2 cellular contexts compared by ENCODE assay signal in genomic region chr7:139367438-139368155, GRCh38.
TF ChIP-seq lines count a peak whose summit lies in the region.

No MANE protein-coding gene starts in this region.

TF ChIP-seq in GM12878, 131 proteins besides CTCF, POLR2A, EP300 and RAD21:
- TF ChIP-seq, protein P1, sequence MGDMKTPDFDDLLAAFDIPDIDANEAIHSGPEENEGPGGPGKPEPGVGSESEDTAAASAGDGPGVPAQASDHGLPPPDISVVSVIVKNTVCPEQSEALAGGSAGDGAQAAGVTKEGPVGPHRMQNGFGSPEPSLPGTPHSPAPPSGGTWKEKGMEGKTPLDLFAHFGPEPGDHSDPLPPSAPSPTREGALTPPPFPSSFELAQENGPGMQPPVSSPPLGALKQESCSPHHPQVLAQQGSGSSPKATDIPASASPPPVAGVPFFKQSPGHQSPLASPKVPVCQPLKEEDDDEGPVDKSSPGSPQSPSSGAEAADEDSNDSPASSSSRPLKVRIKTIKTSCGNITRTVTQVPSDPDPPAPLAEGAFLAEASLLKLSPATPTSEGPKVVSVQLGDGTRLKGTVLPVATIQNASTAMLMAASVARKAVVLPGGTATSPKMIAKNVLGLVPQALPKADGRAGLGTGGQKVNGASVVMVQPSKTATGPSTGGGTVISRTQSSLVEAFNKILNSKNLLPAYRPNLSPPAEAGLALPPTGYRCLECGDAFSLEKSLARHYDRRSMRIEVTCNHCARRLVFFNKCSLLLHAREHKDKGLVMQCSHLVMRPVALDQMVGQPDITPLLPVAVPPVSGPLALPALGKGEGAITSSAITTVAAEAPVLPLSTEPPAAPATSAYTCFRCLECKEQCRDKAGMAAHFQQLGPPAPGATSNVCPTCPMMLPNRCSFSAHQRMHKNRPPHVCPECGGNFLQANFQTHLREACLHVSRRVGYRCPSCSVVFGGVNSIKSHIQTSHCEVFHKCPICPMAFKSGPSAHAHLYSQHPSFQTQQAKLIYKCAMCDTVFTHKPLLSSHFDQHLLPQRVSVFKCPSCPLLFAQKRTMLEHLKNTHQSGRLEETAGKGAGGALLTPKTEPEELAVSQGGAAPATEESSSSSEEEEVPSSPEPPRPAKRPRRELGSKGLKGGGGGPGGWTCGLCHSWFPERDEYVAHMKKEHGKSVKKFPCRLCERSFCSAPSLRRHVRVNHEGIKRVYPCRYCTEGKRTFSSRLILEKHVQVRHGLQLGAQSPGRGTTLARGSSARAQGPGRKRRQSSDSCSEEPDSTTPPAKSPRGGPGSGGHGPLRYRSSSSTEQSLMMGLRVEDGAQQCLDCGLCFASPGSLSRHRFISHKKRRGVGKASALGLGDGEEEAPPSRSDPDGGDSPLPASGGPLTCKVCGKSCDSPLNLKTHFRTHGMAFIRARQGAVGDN (IDR thresholded peaks at IDR 0.05), result no peak
- 0 out of 2 replicates have a peak, but pooled peaks have one; percentile 35 for TF ChIP-seq MEF2A (IDR thresholded peaks at IDR 0.05; ENCODE audit: insufficient read depth, low read depth, low read length)
- no peak for TF ChIP-seq EED (IDR thresholded peaks at IDR 0.05; ENCODE audit: low read depth)
- peak; percentile 11; the same call in 1 of the 2 replicates for TF ChIP-seq JUNB (IDR thresholded peaks at IDR 0.05)

TF ChIP-seq in SK-N-SH, 30 proteins besides CTCF, POLR2A, EP300 and RAD21:
- TF ChIP-seq NFIC (IDR thresholded peaks at IDR 0.05; ENCODE audit: borderline replicate concordance), result no peak
- TF ChIP-seq NRF1 (IDR thresholded peaks at IDR 0.05; ENCODE audit: low read depth, low read length), result no peak
- TF ChIP-seq RCOR1 (IDR thresholded peaks at IDR 0.05; ENCODE audit: low read length), result no peak
- TF ChIP-seq RXRA (IDR thresholded peaks at IDR 0.05; ENCODE audit: borderline replicate concordance, low read depth), result no peak
- TF ChIP-seq USF1 (IDR thresholded peaks at IDR 0.05; ENCODE audit: borderline replicate concordance, low read depth), result no peak
- no peak for TF ChIP-seq MEF2A (IDR thresholded peaks at IDR 0.05; ENCODE audit: borderline replicate concordance, low read depth)
- TF ChIP-seq, protein P2, sequence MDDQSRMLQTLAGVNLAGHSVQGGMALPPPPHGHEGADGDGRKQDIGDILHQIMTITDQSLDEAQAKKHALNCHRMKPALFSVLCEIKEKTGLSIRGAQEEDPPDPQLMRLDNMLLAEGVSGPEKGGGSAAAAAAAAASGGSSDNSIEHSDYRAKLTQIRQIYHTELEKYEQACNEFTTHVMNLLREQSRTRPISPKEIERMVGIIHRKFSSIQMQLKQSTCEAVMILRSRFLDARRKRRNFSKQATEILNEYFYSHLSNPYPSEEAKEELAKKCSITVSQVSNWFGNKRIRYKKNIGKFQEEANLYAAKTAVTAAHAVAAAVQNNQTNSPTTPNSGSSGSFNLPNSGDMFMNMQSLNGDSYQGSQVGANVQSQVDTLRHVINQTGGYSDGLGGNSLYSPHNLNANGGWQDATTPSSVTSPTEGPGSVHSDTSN (IDR thresholded peaks at IDR 0.05), result no peak
- TF ChIP-seq SMC3 (IDR thresholded peaks at IDR 0.05; ENCODE audit: low read depth, low read length), result no peak
- no peak for TF ChIP-seq GABPA (IDR thresholded peaks at IDR 0.05; ENCODE audit: low read depth)
